In the genomic region with DNA sequence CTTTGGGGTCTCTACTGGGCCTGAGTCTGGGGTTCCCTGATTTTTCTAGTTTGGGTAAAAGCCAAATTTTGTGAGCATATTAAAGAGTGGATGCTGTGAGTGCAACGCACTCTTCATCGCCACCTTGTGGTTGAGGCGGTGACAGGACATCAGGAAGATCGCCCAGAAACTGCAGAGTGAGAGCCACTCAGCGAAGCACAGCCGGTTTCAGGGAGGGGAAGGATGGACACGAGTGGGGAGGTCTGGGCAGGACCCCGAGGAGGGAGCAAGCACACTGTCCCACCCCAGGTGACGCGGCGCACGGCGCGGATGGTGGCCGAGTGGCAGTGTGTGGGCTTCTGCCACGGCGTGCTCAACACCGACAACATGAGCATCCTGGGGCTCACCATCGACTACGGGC, we compare ENCODE assay signal across 8 cellular contexts. TPM values are rescaled to one million over a fixed set of nuclear protein-coding genes. Genes with fewer than 3 reads are reported as not detected.
DNase-seq lines count a peak whose midpoint lies in the region; ATAC-seq, FAIRE-seq and TF ChIP-seq lines count a peak whose summit lies in the region.

No MANE protein-coding gene starts in this region.

- FAIRE-seq in kidney (lab: Jason Lieb, UNC): no peak

- peaks cover 3 to 8% of the 10 kb centered on the region in 2 donors for H3K4me1 ChIP-seq in kidney (ENCODE audit: control insufficient read depth in 1 of 2, insufficient read depth in 1 of 2, low read depth in 1 of 2, low read length in 2 of 2)

- H3K4me3 ChIP-seq in kidney (ENCODE audit: low read length in 2 of 2): no peak overlapping the region

- no peaks in the 10 kb centered on the region for H3K9me3 Mint-ChIP-seq in brain

- peak overlapping the region in 1 of 5 experiments; percentile 64 for H3K4me3 Mint-ChIP-seq in brain

- peaks cover 3% of the 10 kb centered on the region for H3K27me3 Mint-ChIP-seq in brain

- no peak overlapping the region for H3K9ac ChIP-seq in kidney (ENCODE audit: low read length in 2 of 2)

- ATAC-seq in GM21528 (IDR thresholded peaks at IDR 0.05; ENCODE audit: low FRiP score, unreplicated experiment): no peak
- ATAC-seq in GM19467 (IDR thresholded peaks at IDR 0.05; ENCODE audit: unreplicated experiment): no peak

- H3K27ac ChIP-seq in kidney (ENCODE audit: low read depth in 2 of 2, low read length in 2 of 2): no peak overlapping the region

- peaks cover 13% of the 10 kb centered on the region for H3K4me1 Mint-ChIP-seq in brain

- peaks cover 53% of the 10 kb centered on the region for H3K36me3 Mint-ChIP-seq in brain

- H3K36me3 ChIP-seq in kidney (ENCODE audit: control insufficient read depth in 1 of 2, insufficient read depth in 2 of 2, low read length in 2 of 2): peaks cover 12 to 39% of the 10 kb centered on the region in 2 donors

- no peaks in the 10 kb centered on the region for H3K9me3 ChIP-seq in kidney (ENCODE audit: control insufficient read depth in 1 of 2, low read length in 2 of 2)

- DNase-seq in DMS53 (lab: John Stamatoyannopoulos, UW): peak; percentile 73
- DNase-seq in HUDEP-2 (lab: John Stamatoyannopoulos, UW; ENCODE audit: unreplicated experiment in 76 of 76): peak in 50 of 76 experiments; percentile 4 to 72 (median 34)
- peak; percentile 33 for DNase-seq in T-helper 22 cell (ENCODE audit: low read depth)
- peak; percentile 85 for DNase-seq in kidney
- DNase-seq in stimulated activated CD4-positive, alpha-beta T cell treated with anti-CD3 and anti-CD28 coated beads, Interleukin-4, amount 100 ng/mL, for 24 hours: peak; percentile 76

- peak overlapping the region; percentile 64 to 89 (median 80) for H3K27ac Mint-ChIP-seq in brain

- peak; percentile 80 to 92 for TF ChIP-seq CTCF in brain (conservative IDR thresholded peaks at IDR 0.05)
- peak; percentile 83 for TF ChIP-seq CTCF in kidney (IDR thresholded peaks at IDR 0.05; ENCODE audit: borderline replicate concordance, extremely low read depth, insufficient read depth)

- intact Hi-C loops in kidney (cut with DNase I): loop anchor here (5.0 kb wide), 1 partner anchor 63 kb away; no protein-coding TSS in a partner anchor

RNA-seq across cellular contexts. Expression of a gene that starts 9.1 kb away (rescaled TPM):
- polyA plus RNA-seq in brain (ENCODE audit: insufficient read depth, low read depth, low replicate concordance) (17.1 TPM), kidney (ENCODE audit: insufficient read depth, low read depth, low replicate concordance) (42.8 TPM)
- total RNA-seq in kidney: 19.7 TPM

RNA-seq across cellular contexts. Expression of a gene that starts 24.2 kb away (rescaled TPM):
- polyA plus RNA-seq in brain (ENCODE audit: insufficient read depth, low read depth, low replicate concordance): 10.7 TPM
- 56.3 TPM for total RNA-seq in kidney
- 34.2 TPM for polyA plus RNA-seq in kidney (ENCODE audit: insufficient read depth, low read depth, low replicate concordance)

RNA-seq across cellular contexts. Expression of a gene that starts 34.9 kb away (rescaled TPM):
- polyA plus RNA-seq in brain (ENCODE audit: insufficient read depth, low read depth, low replicate concordance): 14.4 TPM
- total RNA-seq in kidney: 52.0 TPM
- 19.2 TPM for polyA plus RNA-seq in kidney (ENCODE audit: insufficient read depth, low read depth, low replicate concordance)

RNA-seq across cellular contexts. Expression of a gene that starts 39.4 kb away (rescaled TPM):
- 15.2 TPM for polyA plus RNA-seq in brain (ENCODE audit: insufficient read depth, low read depth, low replicate concordance)
- 1.0 TPM for total RNA-seq in kidney
- 4.3 TPM for polyA plus RNA-seq in kidney (ENCODE audit: insufficient read depth, low read depth, low replicate concordance)

RNA-seq across cellular contexts. Expression of a gene that starts 41.2 kb away (rescaled TPM):
- polyA plus RNA-seq in brain (ENCODE audit: insufficient read depth, low read depth, low replicate concordance) (14.3 TPM), kidney (ENCODE audit: insufficient read depth, low read depth, low replicate concordance) (20.4 TPM)
- total RNA-seq in kidney: 43.8 TPM

Comparison
In these comparisons a context has a peak if more than half of its experiments do, and no peak if none do; other contexts are left out.
1. DNase-seq: peak in every context shown above with its lines; median percentile 85 in kidney; 76 in stimulated activated CD4-positive, alpha-beta T cell treated with anti-CD3 and anti-CD28 coated beads, Interleukin-4, amount 100 ng/mL, for 24 hours; 73 in DMS53; 34 in HUDEP-2; 33 in T-helper 22 cell.